In genomic region chr10:73774637-73775036, GRCh38 we compare ENCODE assay signal across 8 cellular contexts. TPM values are rescaled to one million over a fixed set of nuclear protein-coding genes. Genes with fewer than 3 reads are reported as not detected.
A peak's percentile ranks its signal among the peaks of the same experiment; 100 is the strongest.
DNase-seq lines count a peak whose midpoint lies in the region; ATAC-seq, FAIRE-seq and TF ChIP-seq lines count a peak whose summit lies in the region.

No MANE protein-coding gene starts in this region.

- no peaks in the 10 kb centered on the region for H3K9me3 Mint-ChIP-seq in T-helper 1 cell treated with Interleukin-12 subunit alpha and Interleukin-12 subunit beta and Interleukin-4 antibody, amounts not matched to agents 30 μg/mL and 1 μg/mL, for 36 hours

- H3K27ac ChIP-seq in smooth muscle cell (ENCODE audit: low read depth), result peak overlapping the region; percentile 10

- peaks cover 46% of the 10 kb centered on the region for H3K4me1 Mint-ChIP-seq in T-helper 1 cell treated with Interleukin-12 subunit alpha and Interleukin-12 subunit beta and Interleukin-4 antibody, amounts not matched to agents 30 μg/mL and 1 μg/mL, for 36 hours (ENCODE audit: low read depth)

- H3F3A ChIP-seq in smooth muscle cell (ENCODE audit: low read depth), result peaks cover 40% of the 10 kb centered on the region

- H3K4me3 ChIP-seq in epithelial cell of esophagus (ENCODE audit: low read length) (peak overlapping the region; percentile 76), smooth muscle cell (peak overlapping the region; percentile 98)

- peaks cover 56% of the 10 kb centered on the region for H3K36me3 Mint-ChIP-seq in T-helper 1 cell treated with Interleukin-12 subunit alpha and Interleukin-12 subunit beta and Interleukin-4 antibody, amounts not matched to agents 30 μg/mL and 1 μg/mL, for 36 hours (ENCODE audit: low read depth)

- H3K27me3 ChIP-seq in smooth muscle cell (ENCODE audit: low read depth), result no peaks in the 10 kb centered on the region

- 56% methylated on average over 5 of the region's 5 CpGs for WGBS in smooth muscle cell (ENCODE audit: low lambda C conversion rate)

- H3K4me2 ChIP-seq in smooth muscle cell, result peak overlapping the region; percentile 98

- no peak overlapping the region for H2AFZ ChIP-seq in smooth muscle cell (ENCODE audit: low read depth)

- H3K9me3 ChIP-seq in smooth muscle cell (replicated peaks; ENCODE audit: low read depth), result no peaks in the 10 kb centered on the region

- no peaks in the 10 kb centered on the region for H3K27me3 Mint-ChIP-seq in T-helper 1 cell treated with Interleukin-12 subunit alpha and Interleukin-12 subunit beta and Interleukin-4 antibody, amounts not matched to agents 30 μg/mL and 1 μg/mL, for 36 hours (ENCODE audit: low read depth)

- peak overlapping the region; percentile 1 for H3K9ac ChIP-seq in smooth muscle cell (ENCODE audit: low read depth)

- peak overlapping the region; percentile 96 for H3K4me3 Mint-ChIP-seq in T-helper 1 cell treated with Interleukin-12 subunit alpha and Interleukin-12 subunit beta and Interleukin-4 antibody, amounts not matched to agents 30 μg/mL and 1 μg/mL, for 36 hours

- FAIRE-seq in RCC 7860 (lab: Jason Lieb, UNC), result peak; percentile 14

- H3K27ac Mint-ChIP-seq in T-helper 1 cell treated with Interleukin-12 subunit alpha and Interleukin-12 subunit beta and Interleukin-4 antibody, amounts not matched to agents 30 μg/mL and 1 μg/mL, for 36 hours, result peak overlapping the region; percentile 46

- ATAC-seq in GM18907 (IDR thresholded peaks at IDR 0.05; ENCODE audit: unreplicated experiment), result no peak

- TF ChIP-seq CTCF in epithelial cell of esophagus (IDR thresholded peaks at IDR 0.05; ENCODE audit: insufficient read depth, low read depth, low read length, missing control alignments) (no peak), smooth muscle cell (IDR thresholded peaks at IDR 0.05; ENCODE audit: borderline replicate concordance, insufficient read depth, poor library complexity, severe bottlenecking) (no peak)

- peaks cover 62% of the 10 kb centered on the region for H4K20me1 ChIP-seq in smooth muscle cell (ENCODE audit: low read depth)

- H3K79me2 ChIP-seq in smooth muscle cell (ENCODE audit: low read depth), result peaks cover 58% of the 10 kb centered on the region

- no peak for DNase-seq in T-helper 1 cell
- peak; percentile 28 for DNase-seq in RCC 7860 (ENCODE audit: low spot score)
- DNase-seq in epithelial cell of esophagus (ENCODE audit: low read depth), result peak; percentile 51
- no peak for DNase-seq in smooth muscle cell (lab: John Stamatoyannopoulos, UW; ENCODE audit: unreplicated experiment)
- no peak for DNase-seq in H4 (ENCODE audit: low spot score)
- no peak for DNase-seq in activated CD4-positive, alpha-beta T cell treated with anti-CD3 and anti-CD28 coated beads for 4 hours

- H3K4me1 ChIP-seq in smooth muscle cell (ENCODE audit: low read depth), result peaks cover 33% of the 10 kb centered on the region

- H3K36me3 ChIP-seq in smooth muscle cell (ENCODE audit: low read depth), result no peaks in the 10 kb centered on the region

RNA-seq across cellular contexts. Expression of gene CHCHD1, which starts 7.2 kb away (rescaled TPM):
- 51.7 and 65.9 TPM in 2 replicates for total RNA-seq in smooth muscle cell
- polyA plus RNA-seq in smooth muscle cell, result 67.8 and 68.3 TPM in 2 replicates
- total RNA-seq in H4 (2014; rRNA removed; shearing (Covaris generic)), result 82.5 and 100 TPM in 2 replicates

RNA-seq across cellular contexts. Expression of gene ZSWIM8, which starts 10.8 kb away (rescaled TPM):
- 44.8 and 83.9 TPM in 2 replicates for total RNA-seq in smooth muscle cell
- 48.3 and 66.9 TPM in 2 replicates for polyA plus RNA-seq in smooth muscle cell
- 11.2 and 19.6 TPM in 2 replicates for total RNA-seq in H4 (2014; rRNA removed; shearing (Covaris generic))

RNA-seq across cellular contexts. Expression of gene SEC24C, which starts 30.5 kb away (rescaled TPM):
- total RNA-seq in smooth muscle cell, result 50.3 and 54.7 TPM in 2 replicates
- 36.4 and 41.5 TPM in 2 replicates for polyA plus RNA-seq in smooth muscle cell
- total RNA-seq in H4 (2014; rRNA removed; shearing (Covaris generic)), result 49.6 and 56.8 TPM in 2 replicates

RNA-seq across cellular contexts. Expression of gene NDST2, which starts 36.8 kb away (rescaled TPM):
- total RNA-seq in smooth muscle cell, result 12.4 and 13.3 TPM in 2 replicates
- polyA plus RNA-seq in smooth muscle cell, result 11.1 and 15.2 TPM in 2 replicates
- total RNA-seq in H4 (2014; rRNA removed; shearing (Covaris generic)), result 8.5 and 14.8 TPM in 2 replicates

Comparison
In these comparisons a context has a peak if more than half of its experiments do, and no peak if none do; other contexts are left out.
1. DNase-seq: peak in RCC 7860 (single experiment) and epithelial cell of esophagus (single experiment); none in T-helper 1 cell (0 of 5), smooth muscle cell (single experiment), H4 (single experiment) and activated CD4-positive, alpha-beta T cell treated with anti-CD3 and anti-CD28 coated beads for 4 hours (0 of 2).